Comparison of ENCODE assay signal across 2 cellular contexts in the genomic region with DNA sequence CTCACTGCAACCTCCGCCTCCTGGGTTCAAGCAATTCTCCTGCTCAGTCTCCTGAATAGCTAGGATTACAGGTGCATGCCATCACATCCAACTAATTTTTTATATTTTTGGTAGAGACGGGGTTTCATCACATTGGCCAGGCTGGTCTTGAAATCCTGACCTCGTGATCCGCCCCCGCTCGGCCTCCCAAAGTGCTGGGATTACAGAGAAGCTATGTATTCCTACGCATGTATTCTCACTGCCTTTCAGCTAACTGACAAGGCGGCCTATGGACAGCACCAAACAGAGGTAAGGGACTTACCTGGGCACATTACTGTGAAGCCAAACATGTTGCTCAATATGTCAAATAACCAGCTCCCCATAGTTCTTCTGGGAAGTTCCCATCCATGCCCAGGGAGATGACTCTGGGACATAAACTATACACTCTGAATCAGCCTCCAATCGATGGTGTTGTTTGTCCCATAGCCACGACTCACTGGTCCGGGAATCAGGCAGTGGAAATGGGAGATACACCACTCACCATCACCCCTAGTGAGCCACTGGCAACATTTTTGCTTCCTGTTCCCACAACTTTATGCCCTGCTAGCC.
TF ChIP-seq lines count a peak whose summit lies in the region.

No MANE protein-coding gene starts in this region.

TF ChIP-seq in liver, 16 proteins besides CTCF, POLR2A, EP300 and RAD21 (continued from another document):
- TF ChIP-seq EGR1 (IDR thresholded peaks at IDR 0.05; ENCODE audit: low read depth in 2 of 2) (peak in 1 of 2 donors; percentile 73), HNF4A (conservative IDR thresholded peaks at IDR 0.05) (peak; percentile 10 to 80), RXRA (IDR thresholded peaks at IDR 0.05) (peak in 1 of 2 donors; percentile 91)
- TF ChIP-seq, protein P1, sequence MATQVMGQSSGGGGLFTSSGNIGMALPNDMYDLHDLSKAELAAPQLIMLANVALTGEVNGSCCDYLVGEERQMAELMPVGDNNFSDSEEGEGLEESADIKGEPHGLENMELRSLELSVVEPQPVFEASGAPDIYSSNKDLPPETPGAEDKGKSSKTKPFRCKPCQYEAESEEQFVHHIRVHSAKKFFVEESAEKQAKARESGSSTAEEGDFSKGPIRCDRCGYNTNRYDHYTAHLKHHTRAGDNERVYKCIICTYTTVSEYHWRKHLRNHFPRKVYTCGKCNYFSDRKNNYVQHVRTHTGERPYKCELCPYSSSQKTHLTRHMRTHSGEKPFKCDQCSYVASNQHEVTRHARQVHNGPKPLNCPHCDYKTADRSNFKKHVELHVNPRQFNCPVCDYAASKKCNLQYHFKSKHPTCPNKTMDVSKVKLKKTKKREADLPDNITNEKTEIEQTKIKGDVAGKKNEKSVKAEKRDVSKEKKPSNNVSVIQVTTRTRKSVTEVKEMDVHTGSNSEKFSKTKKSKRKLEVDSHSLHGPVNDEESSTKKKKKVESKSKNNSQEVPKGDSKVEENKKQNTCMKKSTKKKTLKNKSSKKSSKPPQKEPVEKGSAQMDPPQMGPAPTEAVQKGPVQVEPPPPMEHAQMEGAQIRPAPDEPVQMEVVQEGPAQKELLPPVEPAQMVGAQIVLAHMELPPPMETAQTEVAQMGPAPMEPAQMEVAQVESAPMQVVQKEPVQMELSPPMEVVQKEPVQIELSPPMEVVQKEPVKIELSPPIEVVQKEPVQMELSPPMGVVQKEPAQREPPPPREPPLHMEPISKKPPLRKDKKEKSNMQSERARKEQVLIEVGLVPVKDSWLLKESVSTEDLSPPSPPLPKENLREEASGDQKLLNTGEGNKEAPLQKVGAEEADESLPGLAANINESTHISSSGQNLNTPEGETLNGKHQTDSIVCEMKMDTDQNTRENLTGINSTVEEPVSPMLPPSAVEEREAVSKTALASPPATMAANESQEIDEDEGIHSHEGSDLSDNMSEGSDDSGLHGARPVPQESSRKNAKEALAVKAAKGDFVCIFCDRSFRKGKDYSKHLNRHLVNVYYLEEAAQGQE (IDR thresholded peaks at IDR 0.05): peak; percentile 94

TF ChIP-seq in HepG2, 621 proteins besides CTCF, POLR2A, EP300 and RAD21 (continued from another document):
- TF ChIP-seq EEA1 (CRISPR knock-in tag; IDR thresholded peaks at IDR 0.05; ENCODE audit: borderline replicate concordance) (no peak), MTF2 (CRISPR knock-in tag; IDR thresholded peaks at IDR 0.05; ENCODE audit: borderline replicate concordance) (no peak), ZNF879 (CRISPR knock-in tag; IDR thresholded peaks at IDR 0.05) (no peak)
- TF ChIP-seq, protein P2, sequence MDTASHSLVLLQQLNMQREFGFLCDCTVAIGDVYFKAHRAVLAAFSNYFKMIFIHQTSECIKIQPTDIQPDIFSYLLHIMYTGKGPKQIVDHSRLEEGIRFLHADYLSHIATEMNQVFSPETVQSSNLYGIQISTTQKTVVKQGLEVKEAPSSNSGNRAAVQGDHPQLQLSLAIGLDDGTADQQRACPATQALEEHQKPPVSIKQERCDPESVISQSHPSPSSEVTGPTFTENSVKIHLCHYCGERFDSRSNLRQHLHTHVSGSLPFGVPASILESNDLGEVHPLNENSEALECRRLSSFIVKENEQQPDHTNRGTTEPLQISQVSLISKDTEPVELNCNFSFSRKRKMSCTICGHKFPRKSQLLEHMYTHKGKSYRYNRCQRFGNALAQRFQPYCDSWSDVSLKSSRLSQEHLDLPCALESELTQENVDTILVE (CRISPR knock-in tag; IDR thresholded peaks at IDR 0.05): no peak
